ENCODE assay signal across 10 cellular contexts in genomic region chr2:241736111-241736510, GRCh38. TPM values are rescaled to one million over a fixed set of nuclear protein-coding genes. Genes with fewer than 3 reads are reported as not detected.
DNase-seq lines count a peak whose midpoint lies in the region; ATAC-seq and TF ChIP-seq lines count a peak whose summit lies in the region.
"Had no signal": no experiment of that assay in that cellular context is flagged by ENCODE, and none has a peak within 500 bp of the region (broad histone marks: within the 10 kb centered on the region; RNA-seq: fewer than 3 reads in every experiment).

No MANE protein-coding gene starts in this region.

- H3K79me2 ChIP-seq in PC-9 (ENCODE audit: low read depth) (peaks cover 17% of the 10 kb centered on the region; the same call in 1 of the 2 replicates), smooth muscle cell (ENCODE audit: low read depth) (no peaks in the 10 kb centered on the region)

- H3K36me3 Mint-ChIP-seq in activated CD4-positive, alpha-beta T cell treated with anti-CD3 and anti-CD28 coated beads, Interleukin-2, amount 10 ng/mL, durations not matched to agents 7 days and 5 days (ENCODE audit: low read depth) = peaks cover 5% of the 10 kb centered on the region
- H3K36me3 Mint-ChIP-seq in endodermal cell (ENCODE audit: low read depth) = peaks cover 6% of the 10 kb centered on the region

- H3K4me1 ChIP-seq in PC-9 (replicated peaks; ENCODE audit: insufficient read depth) (peaks cover 16% of the 10 kb centered on the region), endodermal cell (ENCODE audit: control insufficient read depth, insufficient read depth, low read length) (no peaks in the 10 kb centered on the region), smooth muscle cell (ENCODE audit: low read depth) (no peaks in the 10 kb centered on the region)

- intact Hi-C loops in PC-9 (cut with micrococcal nuclease; ENCODE audit: unreplicated experiment) = loop anchor here (10.0 kb wide), 1 partner anchor 139 kb away; no protein-coding TSS in a partner anchor

- H3K9me3 Mint-ChIP-seq in activated CD4-positive, alpha-beta T cell treated with anti-CD3 and anti-CD28 coated beads, Interleukin-2, amount 10 ng/mL, durations not matched to agents 7 days and 5 days = no peaks in the 10 kb centered on the region
- H3K9me3 Mint-ChIP-seq in endodermal cell = no peaks in the 10 kb centered on the region

- ATAC-seq in GM21737 (IDR thresholded peaks at IDR 0.05; ENCODE audit: unreplicated experiment) (no peak), GM18520 (IDR thresholded peaks at IDR 0.05; ENCODE audit: unreplicated experiment) (no peak)

- H3K36me3 ChIP-seq in PC-9 (ENCODE audit: low read depth) (no peaks in the 10 kb centered on the region; the same call in 1 of the 2 replicates), endodermal cell (ENCODE audit: control insufficient read depth, insufficient read depth, low read length) (no peaks in the 10 kb centered on the region), smooth muscle cell (ENCODE audit: low read depth) (no peaks in the 10 kb centered on the region)
- H3K36me3 ChIP-seq: thoracic aorta had no signal

- H3K27ac ChIP-seq in PC-9 = no peak overlapping the region
- no peak overlapping the region for H3K27ac ChIP-seq in endodermal cell (ENCODE audit: low read depth, low read length)
- no peak overlapping the region for H3K27ac ChIP-seq in smooth muscle cell (ENCODE audit: low read depth)
- H3K27ac ChIP-seq: thoracic aorta had no signal

- H3K9ac ChIP-seq in endodermal cell (ENCODE audit: extremely low read depth, low read length, poor library complexity, severe bottlenecking) (no peak overlapping the region), smooth muscle cell (ENCODE audit: low read depth) (no peak overlapping the region)

- H3K4me1 Mint-ChIP-seq in activated CD4-positive, alpha-beta T cell treated with anti-CD3 and anti-CD28 coated beads, Interleukin-2, amount 10 ng/mL, durations not matched to agents 7 days and 5 days = peaks cover 58% of the 10 kb centered on the region
- H3K4me1 Mint-ChIP-seq in endodermal cell = no peaks in the 10 kb centered on the region

- DNase-seq in activated CD4-positive, alpha-beta T cell treated with anti-CD3 and anti-CD28 coated beads, Interleukin-2, amount 10 ng/mL, durations not matched to agents 7 days and 5 days = no peak
- no peak for DNase-seq in activated CD4-positive, alpha-beta T cell treated with anti-CD3 and anti-CD28 coated beads for 48 hours
- no peak for DNase-seq in PC-9
- no peak for DNase-seq in endodermal cell
- DNase-seq in smooth muscle cell (lab: John Stamatoyannopoulos, UW; ENCODE audit: unreplicated experiment) = no peak
- DNase-seq in stimulated activated CD4-positive, alpha-beta T cell treated with anti-CD3 and anti-CD28 coated beads, Interleukin-4, amount 100 ng/mL, for 4 hours = no peak
- DNase-seq: SIG-M5 had no signal

- TSS peak; percentile 26 for BruUV-seq in PC-9 (replicated peaks; lab: Mats Ljungman, UMichigan)

- peak overlapping the region; percentile 79 for H3K4me3 Mint-ChIP-seq in activated CD4-positive, alpha-beta T cell treated with anti-CD3 and anti-CD28 coated beads, Interleukin-2, amount 10 ng/mL, durations not matched to agents 7 days and 5 days
- H3K4me3 Mint-ChIP-seq in endodermal cell = peak overlapping the region; percentile 71

- no peak overlapping the region for H2AFZ ChIP-seq in PC-9
- no peak overlapping the region for H2AFZ ChIP-seq in smooth muscle cell (ENCODE audit: low read depth)

- H3K4me2 ChIP-seq in PC-9 = peak overlapping the region; percentile 83
- H3K4me2 ChIP-seq in smooth muscle cell = peak overlapping the region; percentile 87

- WGBS in endodermal cell (ENCODE audit: insufficient coverage in 1 of 2, insufficient read length in 1 of 2), 2 experiments = 91 to 100% methylated on average over 2 to 3 of the region's 3 CpGs
- 95% methylated on average over 3 of the region's 3 CpGs for WGBS in smooth muscle cell (ENCODE audit: low lambda C conversion rate)

- no peak overlapping the region; the same call in 1 of the 2 replicates for H3K4me3 ChIP-seq in PC-9
- H3K4me3 ChIP-seq in endodermal cell (ENCODE audit: low read length) = no peak overlapping the region
- peak overlapping the region; percentile 75 for H3K4me3 ChIP-seq in smooth muscle cell

- TF ChIP-seq CTCF in PC-9 (conservative IDR thresholded peaks at IDR 0.05) (no peak), endodermal cell (conservative IDR thresholded peaks at IDR 0.05) (no peak), smooth muscle cell (IDR thresholded peaks at IDR 0.05; ENCODE audit: borderline replicate concordance, insufficient read depth, poor library complexity, severe bottlenecking) (no peak)

- no peaks in the 10 kb centered on the region for H3K27me3 ChIP-seq in PC-9 (ENCODE audit: insufficient read depth, low read depth)
- H3K27me3 ChIP-seq in endodermal cell (ENCODE audit: control insufficient read depth, insufficient read depth, low read length, poor library complexity, severe bottlenecking) = no peaks in the 10 kb centered on the region
- no peaks in the 10 kb centered on the region for H3K27me3 ChIP-seq in smooth muscle cell (ENCODE audit: low read depth)

- H3K9me3 ChIP-seq in PC-9 (ENCODE audit: insufficient read depth, low read depth) = no peaks in the 10 kb centered on the region
- H3K9me3 ChIP-seq in endodermal cell (ENCODE audit: control insufficient read depth, low read length) = no peaks in the 10 kb centered on the region
- H3K9me3 ChIP-seq in smooth muscle cell (replicated peaks; ENCODE audit: low read depth) = no peaks in the 10 kb centered on the region
- H3K9me3 ChIP-seq: thoracic aorta had no signal

- H4K20me1 ChIP-seq in PC-9 (ENCODE audit: insufficient read depth) (peaks cover 28% of the 10 kb centered on the region), smooth muscle cell (ENCODE audit: low read depth) (peaks cover 35% of the 10 kb centered on the region)

- H3F3A ChIP-seq in PC-9 (ENCODE audit: insufficient read depth, low read depth) (peaks cover 22% of the 10 kb centered on the region), smooth muscle cell (ENCODE audit: low read depth) (no peaks in the 10 kb centered on the region)

- CTCF ChIA-PET in activated CD4-positive, alpha-beta T cell treated with anti-CD3 and anti-CD28 coated beads, Interleukin-2, amount 10 ng/mL, durations not matched to agents 7 days and 5 days (lab: Charles Lee) = interaction anchor here (1.0 kb wide), 1 partner anchor 142 kb away, joined by 4 read pairs; no protein-coding TSS in a partner anchor
- CTCF ChIA-PET in PC-9 (lab: Charles Lee) = no interaction called here

- POLR2A ChIA-PET in activated CD4-positive, alpha-beta T cell treated with anti-CD3 and anti-CD28 coated beads, Interleukin-2, amount 10 ng/mL, durations not matched to agents 7 days and 5 days (lab: Charles Lee) = no interaction called here
- POLR2A ChIA-PET in PC-9 (lab: Charles Lee; ENCODE audit: unreplicated experiment) = interaction anchor here (0.5 kb wide), 1 partner anchor 13 kb away, joined by 3 read pairs; no protein-coding TSS in a partner anchor

- H3K9me2 ChIP-seq in PC-9 (ENCODE audit: insufficient read depth) = no peaks in the 10 kb centered on the region

- peak overlapping the region; percentile 85 for H3K27ac Mint-ChIP-seq in activated CD4-positive, alpha-beta T cell treated with anti-CD3 and anti-CD28 coated beads, Interleukin-2, amount 10 ng/mL, durations not matched to agents 7 days and 5 days
- no peak overlapping the region for H3K27ac Mint-ChIP-seq in endodermal cell

- H3K27me3 Mint-ChIP-seq in activated CD4-positive, alpha-beta T cell treated with anti-CD3 and anti-CD28 coated beads, Interleukin-2, amount 10 ng/mL, durations not matched to agents 7 days and 5 days = no peaks in the 10 kb centered on the region
- peaks cover 9% of the 10 kb centered on the region for H3K27me3 Mint-ChIP-seq in endodermal cell (ENCODE audit: insufficient read depth)

RNA-seq across cellular contexts. Expression of gene D2HGDH, which starts 1.7 kb away (rescaled TPM):
- 10 to 100 TPM; 18.5 to 29.2 TPM for total RNA-seq in activated CD4-positive, alpha-beta T cell treated with anti-CD3 and anti-CD28 coated beads, Interleukin-2, amount 10 ng/mL, durations not matched to agents 7 days and 5 days
- total RNA-seq in PC-9 (2021) = 131 and 232 TPM in 2 replicates
- total RNA-seq in endodermal cell = 10 to 100 TPM; 25.1 to 34.8 TPM
- 21.2 TPM for polyA plus RNA-seq in endodermal cell (2013, experiment 1 of 2)
- polyA plus RNA-seq in endodermal cell (2013, experiment 2 of 2) = 19.8 TPM
- 3.7 and 7.0 TPM in 2 replicates for total RNA-seq in smooth muscle cell
- polyA plus RNA-seq in smooth muscle cell = 18.7 and 20.7 TPM in 2 replicates

RNA-seq across cellular contexts. Expression of gene ING5, which starts 34.3 kb away (rescaled TPM):
- 10 to 100 TPM; 39.9 to 45.4 TPM for total RNA-seq in activated CD4-positive, alpha-beta T cell treated with anti-CD3 and anti-CD28 coated beads, Interleukin-2, amount 10 ng/mL, durations not matched to agents 7 days and 5 days
- 79.7 and 106 TPM in 2 replicates for total RNA-seq in PC-9 (2021)
- 10 to 100 TPM; 44.9 to 53.1 TPM for total RNA-seq in endodermal cell
- 33.1 TPM for polyA plus RNA-seq in endodermal cell (2013, experiment 1 of 2)
- polyA plus RNA-seq in endodermal cell (2013, experiment 2 of 2) = 33.4 TPM
- total RNA-seq in smooth muscle cell = 6.7 and 35.0 TPM in 2 replicates
- polyA plus RNA-seq in smooth muscle cell = 10.6 and 15.2 TPM in 2 replicates

RNA-seq across cellular contexts. Expression of gene GAL3ST2, which starts 40.5 kb away (rescaled TPM):
- not detected for total RNA-seq in activated CD4-positive, alpha-beta T cell treated with anti-CD3 and anti-CD28 coated beads, Interleukin-2, amount 10 ng/mL, durations not matched to agents 7 days and 5 days
- total RNA-seq in PC-9 (2021) (3.9 and 4.3 TPM in 2 replicates), endodermal cell (under 1 TPM; 0.57 to 0.91 TPM), smooth muscle cell (not detected in 2 replicates)
- polyA plus RNA-seq in endodermal cell (2013, experiment 1 of 2) = not detected
- polyA plus RNA-seq in endodermal cell (2013, experiment 2 of 2) = not detected
- 0.34 TPM in 2 replicates for polyA plus RNA-seq in smooth muscle cell

RNA-seq across cellular contexts. Expression of gene DTYMK, which starts 49.5 kb away (rescaled TPM):
- 10 to 100 TPM; 79.7 to 87.0 TPM for total RNA-seq in activated CD4-positive, alpha-beta T cell treated with anti-CD3 and anti-CD28 coated beads, Interleukin-2, amount 10 ng/mL, durations not matched to agents 7 days and 5 days
- total RNA-seq in PC-9 (2021) (183 and 191 TPM in 2 replicates), endodermal cell (10 to 100 TPM; 60.9 to 62.4 TPM), smooth muscle cell (22.2 TPM in 2 replicates)
- polyA plus RNA-seq in endodermal cell (2013, experiment 1 of 2) = 66.3 TPM
- polyA plus RNA-seq in endodermal cell (2013, experiment 2 of 2) = 64.8 TPM
- 58.9 and 65.8 TPM in 2 replicates for polyA plus RNA-seq in smooth muscle cell
